ENCODE assay signal across 8 cellular contexts in the genomic region with DNA sequence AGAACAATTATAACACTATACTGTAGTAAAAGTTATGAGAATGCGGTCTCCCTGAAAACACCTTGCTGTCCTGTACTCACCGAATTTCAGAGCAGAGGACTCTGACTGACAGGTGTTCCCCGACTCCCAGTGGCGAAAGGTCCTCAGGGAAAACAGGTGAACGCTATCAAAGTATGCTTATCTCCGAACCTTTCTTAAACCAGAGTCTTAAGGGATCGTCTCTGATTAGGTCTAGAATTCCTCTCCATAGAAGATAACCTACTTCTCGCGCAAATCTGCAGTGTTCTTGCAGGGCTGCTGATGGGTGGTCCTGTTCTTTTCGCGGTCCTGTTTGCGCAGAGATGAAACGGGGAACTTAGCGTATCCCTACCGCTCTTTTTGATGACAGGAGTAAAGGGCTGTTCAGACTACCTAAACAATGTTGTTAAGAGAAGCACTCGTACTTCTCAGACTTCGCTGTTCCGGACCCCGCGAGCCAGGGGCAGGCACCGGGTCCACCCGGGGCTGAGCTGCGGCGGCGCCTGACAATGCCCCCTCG. TPM values are rescaled to one million over a fixed set of nuclear protein-coding genes. Genes with fewer than 3 reads are reported as not detected.
A peak's percentile ranks its signal among the peaks of the same experiment; 100 is the strongest.
DNase-seq lines count a peak whose midpoint lies in the region; ATAC-seq and TF ChIP-seq lines count a peak whose summit lies in the region.

No MANE protein-coding gene starts in this region.

- DNase-seq in CD14-positive monocyte (ENCODE audit: low spot score) (no peak), RWPE1 (ENCODE audit: low spot score) (peak; percentile 15), coronary artery (ENCODE audit: low spot score) (no peak), mesothelial cell of epicardium (ENCODE audit: low spot score in 2 of 2, unreplicated experiment in 2 of 2) (peak in 1 of 2 experiments; percentile 57), type B pancreatic cell (ENCODE audit: extremely low spot score, unreplicated experiment) (no peak), NCI-H2029 (lab: John Stamatoyannopoulos, UW) (no peak)

- H3K27ac ChIP-seq in RWPE1 (peak overlapping the region; percentile 88), coronary artery (peak overlapping the region; percentile 92 to 97)

- no peak for TF ChIP-seq CTCF in CD14-positive monocyte (IDR thresholded peaks at IDR 0.05)
- no peak for TF ChIP-seq CTCF in RWPE1 (conservative IDR thresholded peaks at IDR 0.05; ENCODE audit: low read depth)
- no peak for TF ChIP-seq CTCF in coronary artery (IDR thresholded peaks at IDR 0.05)
- TF ChIP-seq CTCF in mesothelial cell of epicardium (IDR thresholded peaks at IDR 0.05; ENCODE audit: unreplicated experiment) = no peak
- TF ChIP-seq CTCF in type B pancreatic cell (conservative IDR thresholded peaks at IDR 0.05) = no peak

- CTCF ChIA-PET in RWPE1 (lab: Yijun Ruan, JAX) = interaction anchor here (0.6 kb wide), 1 partner anchor 487 kb away, joined by 3 read pairs; no protein-coding TSS in a partner anchor

- H3K4me1 Mint-ChIP-seq in CD14-positive monocyte = peaks cover 35% of the 10 kb centered on the region
- peaks cover 55% of the 10 kb centered on the region for H3K4me1 Mint-ChIP-seq in mesothelial cell of epicardium
- peaks cover 51% of the 10 kb centered on the region for H3K4me1 Mint-ChIP-seq in type B pancreatic cell (ENCODE audit: unreplicated experiment)

- peak overlapping the region in 1 of 7 donors; percentile 9 for H3K27ac Mint-ChIP-seq in CD14-positive monocyte
- peak overlapping the region; percentile 93 for H3K27ac Mint-ChIP-seq in mesothelial cell of epicardium
- peak overlapping the region; percentile 93 for H3K27ac Mint-ChIP-seq in type B pancreatic cell

- peaks cover 0 to 3% (median 0%) of the 10 kb centered on the region in 7 donors for H3K9me3 Mint-ChIP-seq in CD14-positive monocyte
- no peaks in the 10 kb centered on the region for H3K9me3 Mint-ChIP-seq in mesothelial cell of epicardium
- no peaks in the 10 kb centered on the region for H3K9me3 Mint-ChIP-seq in type B pancreatic cell

- peak; percentile 21 for ATAC-seq in GM18867 (IDR thresholded peaks at IDR 0.05; ENCODE audit: unreplicated experiment)
- ATAC-seq in HG03095 (IDR thresholded peaks at IDR 0.05; ENCODE audit: unreplicated experiment) = peak; percentile 10

- intact Hi-C loops in CD14-positive monocyte (cut with micrococcal nuclease) = no loop called here

- peak overlapping the region; percentile 94 for H3K4me3 ChIP-seq in coronary artery

- H3K4me3 Mint-ChIP-seq in CD14-positive monocyte (peak overlapping the region; percentile 78 to 88), mesothelial cell of epicardium (peak overlapping the region; percentile 85), type B pancreatic cell (peak overlapping the region; percentile 93)

- peaks cover 0 to 4% of the 10 kb centered on the region in 2 donors for H3K36me3 Mint-ChIP-seq in CD14-positive monocyte
- no peaks in the 10 kb centered on the region for H3K36me3 Mint-ChIP-seq in mesothelial cell of epicardium
- no peaks in the 10 kb centered on the region for H3K36me3 Mint-ChIP-seq in type B pancreatic cell

- POLR2A ChIA-PET in RWPE1 (lab: Yijun Ruan, JAX; ENCODE audit: low non-redundant PET) = no interaction called here

- H3K27me3 Mint-ChIP-seq in CD14-positive monocyte (ENCODE audit: low read depth in 3 of 3) (peaks cover 32 to 42% (median 40%) of the 10 kb centered on the region in 3 donors), mesothelial cell of epicardium (ENCODE audit: low read depth) (no peaks in the 10 kb centered on the region), type B pancreatic cell (no peaks in the 10 kb centered on the region)

RNA-seq across cellular contexts. Expression of a gene that starts 1.0 kb away (rescaled TPM):
- polyA plus RNA-seq in CD14-positive monocyte = 1 to 10 TPM; 7.0 to 8.8 TPM
- total RNA-seq in mesothelial cell of epicardium = 64.1 to 69.2 TPM (median 64.9 TPM) in 3 replicates
- 47.5 and 58.7 TPM in 2 replicates for total RNA-seq in type B pancreatic cell (ENCODE audit: low replicate concordance)
